8 cellular contexts compared by ENCODE assay signal in the genomic region with DNA sequence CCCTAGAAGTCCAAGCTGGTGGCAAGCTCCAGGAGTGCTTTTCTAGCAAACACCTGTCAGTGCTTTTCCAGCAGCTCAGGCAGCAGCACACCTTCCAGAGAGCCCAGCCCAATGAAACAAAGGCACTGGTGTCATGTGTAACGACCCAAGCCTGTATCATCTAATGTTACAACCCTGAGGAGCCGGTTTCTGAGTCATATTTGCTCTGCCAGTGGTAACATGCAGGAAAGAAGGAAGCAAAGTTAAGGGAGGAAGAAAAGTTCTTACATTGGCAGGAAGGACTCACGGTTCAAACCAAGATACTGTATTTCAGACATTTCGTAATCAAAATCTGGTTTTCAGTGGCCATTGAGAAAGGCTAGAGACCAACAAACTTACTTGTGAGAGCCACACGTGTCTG. TPM values are rescaled to one million over a fixed set of nuclear protein-coding genes. Genes with fewer than 3 reads are reported as not detected.
A peak's percentile ranks its signal among the peaks of the same experiment; 100 is the strongest.
DNase-seq lines count a peak whose midpoint lies in the region; ATAC-seq, FAIRE-seq and TF ChIP-seq lines count a peak whose summit lies in the region.

ANKRD22 (minus strand) TSS at position 139 of the 400 bp plus-strand sequence. CDS start 237 bp downstream, outside the sequence.

- H3K9me3 ChIP-seq in HEK293 (ENCODE audit: control insufficient read depth, insufficient read depth, low read depth, low read length) (no peaks in the 10 kb centered on the region), Panc1 (ENCODE audit: control insufficient read depth, insufficient read depth, low read depth, low read length) (no peaks in the 10 kb centered on the region), small intestine (ENCODE audit: control insufficient read depth, low read depth) (no peaks in the 10 kb centered on the region), A673 (ENCODE audit: low read depth, low read length, poor library complexity, severe bottlenecking) (no peaks in the 10 kb centered on the region)

- H3K27me3 ChIP-seq in Panc1 (ENCODE audit: control insufficient read depth, insufficient read depth, low read length): no peaks in the 10 kb centered on the region
- H3K27me3 ChIP-seq in small intestine (ENCODE audit: control insufficient read depth in 2 of 2, insufficient read depth in 2 of 2, low read length in 2 of 2): no peaks in the 10 kb centered on the region
- H3K27me3 ChIP-seq in A673 (replicated peaks; ENCODE audit: insufficient read depth, low read depth, low read length, poor library complexity): no peaks in the 10 kb centered on the region

- DNase-seq in Panc1 (ENCODE audit: low read depth, low spot score) (no peak), fibroblast of villous mesenchyme (ENCODE audit: low read depth) (peak; percentile 29), small intestine (peak; percentile 96), A673 (ENCODE audit: low spot score) (no peak), GM10248 (ENCODE audit: extremely low spot score) (no peak)
- no peak for DNase-seq in activated naive CD4-positive, alpha-beta T cell treated with Interleukin-2 at 50 U/mL for 16 hours

- H3K4me1 ChIP-seq in HEK293 (ENCODE audit: control insufficient read depth, insufficient read depth, low read length): peaks cover 4% of the 10 kb centered on the region; the same call in 1 of the 2 replicates
- H3K4me1 ChIP-seq in Panc1 (ENCODE audit: control insufficient read depth, insufficient read depth, low read length): peaks cover 9% of the 10 kb centered on the region
- peaks cover 0 to 7% of the 10 kb centered on the region in 2 donors for H3K4me1 ChIP-seq in small intestine (ENCODE audit: control insufficient read depth in 2 of 2, insufficient read depth in 1 of 2, low read depth in 1 of 2, low read length in 1 of 2)
- H3K4me1 ChIP-seq in A673 (ENCODE audit: insufficient read depth, low read length, poor library complexity, severe bottlenecking): peaks cover 23% of the 10 kb centered on the region

- H3K27ac ChIP-seq in HEK293 (ENCODE audit: extremely low read depth, low read depth, low read length) (no peak within 1 kb of the TSS), Panc1 (ENCODE audit: low read length) (no peak within 1 kb of the TSS), small intestine (ENCODE audit: low read depth in 1 of 2, low read length in 1 of 2) (peak within 1 kb of the TSS; percentile 56 to 57), A673 (ENCODE audit: low read depth, low read length, poor library complexity, severe bottlenecking) (no peak within 1 kb of the TSS)

- H3K4me3 ChIP-seq in HEK293 (ENCODE audit: low read depth, low read length) (no peak within 1 kb of the TSS), Panc1 (ENCODE audit: low read depth in 2 of 2, low read length in 2 of 2) (no peak within 1 kb of the TSS), fibroblast of villous mesenchyme (ENCODE audit: low read depth, low read length) (no peak within 1 kb of the TSS), small intestine (ENCODE audit: low read depth in 1 of 2, low read length in 2 of 2) (no peak within 1 kb of the TSS), A673 (ENCODE audit: low read depth, low read length, poor library complexity, severe bottlenecking) (no peak within 1 kb of the TSS)

- in situ Hi-C loops in Panc1 (cut with HindIII; ENCODE audit: low pct_unique_long_range_greater_than_20kb, low sequenced_read_pairs): no loop called here

- FAIRE-seq in small intestine (lab: Jason Lieb, UNC): no peak

- CTCF ChIA-PET in HEK293 (lab: Yijun Ruan, JAX): interaction anchor here (0.6 to 3.6 kb wide), 5 partner anchors 9 to 1307 kb away, joined by 3 to 23 read pairs (median 3); no protein-coding TSS in a partner anchor
- CTCF ChIA-PET in Panc1 (lab: Charles Lee): no interaction called here
- CTCF ChIA-PET in A673 (lab: Charles Lee): no interaction called here
- CTCF ChIA-PET in GM10248 (lab: Yijun Ruan, JAX): interaction anchor here (0.8 to 4.1 kb wide), 3 partner anchors 8 to 16 kb away, joined by 3 to 35 read pairs (median 3); no protein-coding TSS in a partner anchor

- H3K36me3 ChIP-seq in HEK293 (ENCODE audit: control insufficient read depth in 2 of 2, insufficient read depth in 1 of 2, low read length in 2 of 2): no peaks in the 10 kb centered on the region
- no peaks in the 10 kb centered on the region for H3K36me3 ChIP-seq in Panc1 (ENCODE audit: control insufficient read depth, insufficient read depth, low read length)
- no peaks in the 10 kb centered on the region for H3K36me3 ChIP-seq in small intestine (ENCODE audit: control insufficient read depth in 2 of 2, insufficient read depth in 2 of 2, low read length in 2 of 2)
- H3K36me3 ChIP-seq in A673 (ENCODE audit: insufficient read depth, low read length, poor library complexity, severe bottlenecking): no peaks in the 10 kb centered on the region

- POLR2A ChIA-PET in HEK293 (lab: Yijun Ruan, JAX): no interaction called here
- POLR2A ChIA-PET in Panc1 (lab: Charles Lee): no interaction called here
- POLR2A ChIA-PET in A673 (lab: Charles Lee; ENCODE audit: low non-redundant PET): no interaction called here
- POLR2A ChIA-PET in GM10248 (lab: Yijun Ruan, JAX): no interaction called here

- no TSS peak for BruUV-seq in Panc1 (replicated peaks; lab: Mats Ljungman, UMichigan)
- BruUV-seq in A673 (replicated peaks; lab: Mats Ljungman, UMichigan): no TSS peak

- TF ChIP-seq CTCF in HEK293 (tag by site-specific recombination; IDR thresholded peaks at IDR 0.05): no peak
- TF ChIP-seq CTCF in Panc1 (IDR thresholded peaks at IDR 0.05): no peak
- TF ChIP-seq CTCF in fibroblast of villous mesenchyme (IDR thresholded peaks at IDR 0.05; ENCODE audit: insufficient read depth, low read depth, low read length): no peak
- TF ChIP-seq CTCF in A673 (conservative IDR thresholded peaks at IDR 0.05; ENCODE audit: low read depth, low read length): no peak
- TF ChIP-seq CTCF in GM10248 (IDR thresholded peaks at IDR 0.05; ENCODE audit: control extremely low read depth, extremely low read depth, low read depth, missing control alignments): no peak

- ATAC-seq in Panc1 (peak; percentile 72), HG03565 (IDR thresholded peaks at IDR 0.05; ENCODE audit: unreplicated experiment) (no peak)

- 12 to 51% (median 21%) methylated on average over 5 of the region's 5 CpGs for WGBS in small intestine, 3 donors

- intact Hi-C loops in Panc1 (cut with micrococcal nuclease; ENCODE audit: unreplicated experiment) (no loop called here), A673 (cut with micrococcal nuclease; ENCODE audit: unreplicated experiment) (no loop called here)

TF ChIP-seq in HEK293, 187 proteins besides CTCF, POLR2A, EP300 and RAD21 (continues in another document):
- TF ChIP-seq, protein P1, sequence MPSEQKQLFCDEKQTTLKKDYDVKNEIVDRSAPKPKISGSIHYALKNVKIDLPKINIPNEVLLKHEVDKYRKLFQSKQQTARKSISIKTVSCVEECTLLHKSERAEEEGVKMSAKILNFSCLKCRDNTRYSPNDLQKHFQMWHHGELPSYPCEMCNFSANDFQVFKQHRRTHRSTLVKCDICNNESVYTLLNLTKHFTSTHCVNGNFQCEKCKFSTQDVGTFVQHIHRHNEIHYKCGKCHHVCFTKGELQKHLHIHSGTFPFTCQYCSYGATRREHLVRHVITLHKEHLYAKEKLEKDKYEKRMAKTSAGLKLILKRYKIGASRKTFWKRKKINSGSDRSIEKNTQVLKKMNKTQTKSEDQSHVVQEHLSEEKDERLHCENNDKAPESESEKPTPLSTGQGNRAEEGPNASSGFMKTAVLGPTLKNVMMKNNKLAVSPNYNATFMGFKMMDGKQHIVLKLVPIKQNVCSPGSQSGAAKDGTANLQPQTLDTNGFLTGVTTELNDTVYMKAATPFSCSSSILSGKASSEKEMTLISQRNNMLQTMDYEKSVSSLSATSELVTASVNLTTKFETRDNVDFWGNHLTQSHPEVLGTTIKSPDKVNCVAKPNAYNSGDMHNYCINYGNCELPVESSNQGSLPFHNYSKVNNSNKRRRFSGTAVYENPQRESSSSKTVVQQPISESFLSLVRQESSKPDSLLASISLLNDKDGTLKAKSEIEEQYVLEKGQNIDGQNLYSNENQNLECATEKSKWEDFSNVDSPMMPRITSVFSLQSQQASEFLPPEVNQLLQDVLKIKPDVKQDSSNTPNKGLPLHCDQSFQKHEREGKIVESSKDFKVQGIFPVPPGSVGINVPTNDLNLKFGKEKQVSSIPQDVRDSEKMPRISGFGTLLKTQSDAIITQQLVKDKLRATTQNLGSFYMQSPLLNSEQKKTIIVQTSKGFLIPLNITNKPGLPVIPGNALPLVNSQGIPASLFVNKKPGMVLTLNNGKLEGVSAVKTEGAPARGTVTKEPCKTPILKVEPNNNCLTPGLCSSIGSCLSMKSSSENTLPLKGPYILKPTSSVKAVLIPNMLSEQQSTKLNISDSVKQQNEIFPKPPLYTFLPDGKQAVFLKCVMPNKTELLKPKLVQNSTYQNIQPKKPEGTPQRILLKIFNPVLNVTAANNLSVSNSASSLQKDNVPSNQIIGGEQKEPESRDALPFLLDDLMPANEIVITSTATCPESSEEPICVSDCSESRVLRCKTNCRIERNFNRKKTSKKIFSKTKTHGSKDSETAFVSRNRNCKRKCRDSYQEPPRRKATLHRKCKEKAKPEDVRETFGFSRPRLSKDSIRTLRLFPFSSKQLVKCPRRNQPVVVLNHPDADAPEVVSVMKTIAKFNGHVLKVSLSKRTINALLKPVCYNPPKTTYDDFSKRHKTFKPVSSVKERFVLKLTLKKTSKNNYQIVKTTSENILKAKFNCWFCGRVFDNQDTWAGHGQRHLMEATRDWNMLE (tag by site-specific recombination; conservative IDR thresholded peaks at IDR 0.05; ENCODE audit: low read depth): no peak
- TF ChIP-seq ZNF302 (tag by site-specific recombination; IDR thresholded peaks at IDR 0.05; ENCODE audit: low read depth) (no peak), ZNF692 (tag by site-specific recombination; IDR thresholded peaks at IDR 0.05) (no peak), YY2 (tag by site-specific recombination; IDR thresholded peaks at IDR 0.05) (no peak), ZNF600 (tag by site-specific recombination; IDR thresholded peaks at IDR 0.05) (peak; percentile 45; the same call in 1 of the 2 replicates), GLIS1 (tag by site-specific recombination; IDR thresholded peaks at IDR 0.05) (peak; percentile 44)

RNA-seq across cellular contexts. Expression of gene ANKRD22, which starts in this region (rescaled TPM):
- total RNA-seq in Panc1 (2021; ENCODE audit: unreplicated experiment) (0.15 TPM), fibroblast of villous mesenchyme (not detected in 2 replicates), A673 (2021) (0.52 TPM in 1 of 2 replicates, not detected in the other)
- polyA plus RNA-seq in Panc1 (2012; ENCODE audit: insufficient read length): not detected
- polyA plus RNA-seq in small intestine: 1 to 10 TPM in 2 of 3 donors, under 1 TPM in 1; 0.81 to 8.5 (median 2.5) TPM

Comparison
In these comparisons a context has a peak if more than half of its experiments do, and no peak if none do; other contexts are left out.
1. Peak in ATAC-seq in Panc1; RNA of the gene not detected or under 1 TPM.
2. Peak in DNase-seq in fibroblast of villous mesenchyme; RNA of the gene not detected or under 1 TPM.
3. H3K27ac ChIP-seq: peak in small intestine (2 of 2); none in HEK293 (single experiment), Panc1 (single experiment) and A673 (single experiment).
4. CTCF ChIA-PET loops: an anchor here in HEK293 (0.6 to 3.6 kb wide) and GM10248 (0.8 to 4.1 kb wide); none called in Panc1 and A673.